In genomic region chr16:14286381-14287230, GRCh38 we compare ENCODE assay signal across 8 cellular contexts.
DNase-seq lines count a peak whose midpoint lies in the region; ATAC-seq and TF ChIP-seq lines count a peak whose summit lies in the region.

No MANE protein-coding gene starts in this region.

- H3K27ac Mint-ChIP-seq in CD4-positive, alpha-beta T cell = peak overlapping the region; percentile 90

- H4K20me1 ChIP-seq in PC-3 (ENCODE audit: low read length) = no peaks in the 10 kb centered on the region

- no peaks in the 10 kb centered on the region for H3K9me2 ChIP-seq in PC-3 (replicated peaks; ENCODE audit: low read length)

- H3K27me3 ChIP-seq in CD4-positive, alpha-beta T cell (ENCODE audit: control insufficient read depth, insufficient read depth, low read length) = no peaks in the 10 kb centered on the region
- H3K27me3 ChIP-seq in PC-3 (ENCODE audit: low read length) (no peaks in the 10 kb centered on the region), upper lobe of right lung (no peaks in the 10 kb centered on the region)

- peak; percentile 22 for ATAC-seq in CD4-positive, alpha-beta T cell (ENCODE audit: poor library complexity)
- ATAC-seq in GM21515 (IDR thresholded peaks at IDR 0.05; ENCODE audit: unreplicated experiment) (peak; percentile 20), PC-3 (peak; percentile 7), upper lobe of right lung (no peak), GM21367 (IDR thresholded peaks at IDR 0.05; ENCODE audit: unreplicated experiment) (no peak)

- H3K79me2 ChIP-seq in PC-3 (ENCODE audit: low read length) = no peaks in the 10 kb centered on the region

- CTCF ChIA-PET in CD4-positive, alpha-beta T cell (lab: Charles Lee) = interaction anchor here (1.4 to 2.4 kb wide), 2 partner anchors 363 to 367 kb away, joined by 4 to 9 read pairs; partner anchors contain the start of gene ERCC4
- CTCF ChIA-PET in PC-3 (lab: Charles Lee) = no interaction called here

- POLR2A ChIA-PET in CD4-positive, alpha-beta T cell (lab: Charles Lee) = interaction anchor here (0.8 to 3.0 kb wide), 13 partner anchors 8 to 367 kb away, joined by 3 to 24 read pairs (median 6); partner anchors contain the start of genes BFAR, ERCC4 and PARN
- POLR2A ChIA-PET in PC-3 (lab: Charles Lee; ENCODE audit: unreplicated experiment) = no interaction called here

- H3F3A ChIP-seq in PC-3 (ENCODE audit: low read length, unreplicated experiment) = no peaks in the 10 kb centered on the region

- peak overlapping the region; percentile 99 for H3K4me3 Mint-ChIP-seq in CD4-positive, alpha-beta T cell

- peak overlapping the region; percentile 55; the same call in 1 of the 2 replicates for H2AFZ ChIP-seq in PC-3 (ENCODE audit: low read length)

- intact Hi-C loops in CD4-positive, alpha-beta T cell (cut with DNase I, micrococcal nuclease) = loop anchor here in 1 of 2 experiments (5.0 to 10.0 kb wide), 2 partner anchors 214 to 348 kb away; partner anchors contain the start of genes BFAR, MRTFB and PARN
- intact Hi-C loops in PC-3 (cut with micrococcal nuclease) = no loop called here
- intact Hi-C loops in upper lobe of right lung (cut with DNase I) = no loop called here

- peak overlapping the region; percentile 98 for H3K4me3 ChIP-seq in PC-3 (ENCODE audit: low read length)
- peak overlapping the region; percentile 94 for H3K4me3 ChIP-seq in coronary artery
- H3K4me3 ChIP-seq in upper lobe of right lung = peak overlapping the region; percentile 93

- peaks cover 11% of the 10 kb centered on the region for H3K9me3 ChIP-seq in CD4-positive, alpha-beta T cell (ENCODE audit: control insufficient read depth, low read length)
- H3K9me3 ChIP-seq in PC-3 (ENCODE audit: low read length) = no peaks in the 10 kb centered on the region
- H3K9me3 ChIP-seq in upper lobe of right lung = peaks cover 9% of the 10 kb centered on the region

- peaks cover 23% of the 10 kb centered on the region for H3K4me1 Mint-ChIP-seq in CD4-positive, alpha-beta T cell (ENCODE audit: low read depth)

- peak overlapping the region; percentile 22 for H3K27ac ChIP-seq in CD4-positive, alpha-beta T cell (ENCODE audit: low read depth, low read length)
- no peak overlapping the region for H3K27ac ChIP-seq in PC-3 (ENCODE audit: low read length)
- peak overlapping the region; percentile 96 to 98 for H3K27ac ChIP-seq in coronary artery
- peak overlapping the region; percentile 86 for H3K27ac ChIP-seq in upper lobe of right lung

- H3K4me2 ChIP-seq in PC-3 (ENCODE audit: low read length) = peak overlapping the region; percentile 76

- BruUV-seq in PC-3 (replicated peaks; lab: Mats Ljungman, UMichigan) = no TSS peak

- H3K4me1 ChIP-seq in PC-3 (ENCODE audit: insufficient read depth, low read length) (no peaks in the 10 kb centered on the region), upper lobe of right lung (peaks cover 15% of the 10 kb centered on the region)

- peak in 4 of 10 experiments; percentile 20 to 31 (median 24) for DNase-seq in CD4-positive, alpha-beta T cell
- no peak for DNase-seq in PC-3
- DNase-seq in coronary artery (ENCODE audit: low spot score) = no peak
- peak; percentile 57 for DNase-seq in midbrain (lab: John Stamatoyannopoulos, UW)
- peak; percentile 57 for DNase-seq in upper lobe of right lung
- DNase-seq in HCEC 1CT = no peak

- no peak for TF ChIP-seq CTCF in CD4-positive, alpha-beta T cell (IDR thresholded peaks at IDR 0.05)
- TF ChIP-seq CTCF in PC-3 (conservative IDR thresholded peaks at IDR 0.05; ENCODE audit: low read depth, low read length) = no peak
- TF ChIP-seq CTCF in coronary artery (IDR thresholded peaks at IDR 0.05) = no peak
- no peak for TF ChIP-seq CTCF in upper lobe of right lung (IDR thresholded peaks at IDR 0.05)

- H3K9ac ChIP-seq in PC-3 (ENCODE audit: low read length) = no peak overlapping the region

- H3K9me3 Mint-ChIP-seq in CD4-positive, alpha-beta T cell = peaks cover 8% of the 10 kb centered on the region

- H3K27me3 Mint-ChIP-seq in CD4-positive, alpha-beta T cell = peaks cover 14% of the 10 kb centered on the region

- peaks cover 21% of the 10 kb centered on the region for H3K36me3 Mint-ChIP-seq in CD4-positive, alpha-beta T cell (ENCODE audit: low read depth)

- no peaks in the 10 kb centered on the region for H3K36me3 ChIP-seq in PC-3 (ENCODE audit: low read depth, low read length)
- H3K36me3 ChIP-seq in upper lobe of right lung = no peaks in the 10 kb centered on the region

Comparison
In these comparisons a context has a peak if more than half of its experiments do, and no peak if none do; other contexts are left out.
1. ATAC-seq: peak in CD4-positive, alpha-beta T cell (single experiment), GM21515 (single experiment) and PC-3 (single experiment); none in upper lobe of right lung (single experiment) and GM21367 (single experiment).
2. DNase-seq: peak in midbrain (single experiment) and upper lobe of right lung (single experiment); none in PC-3 (single experiment), coronary artery (single experiment) and HCEC 1CT (single experiment).
3. Peak in every context shown above with its lines, with median percentiles within 50 percentile points of each other: H3K4me3 ChIP-seq.